In the genomic region with DNA sequence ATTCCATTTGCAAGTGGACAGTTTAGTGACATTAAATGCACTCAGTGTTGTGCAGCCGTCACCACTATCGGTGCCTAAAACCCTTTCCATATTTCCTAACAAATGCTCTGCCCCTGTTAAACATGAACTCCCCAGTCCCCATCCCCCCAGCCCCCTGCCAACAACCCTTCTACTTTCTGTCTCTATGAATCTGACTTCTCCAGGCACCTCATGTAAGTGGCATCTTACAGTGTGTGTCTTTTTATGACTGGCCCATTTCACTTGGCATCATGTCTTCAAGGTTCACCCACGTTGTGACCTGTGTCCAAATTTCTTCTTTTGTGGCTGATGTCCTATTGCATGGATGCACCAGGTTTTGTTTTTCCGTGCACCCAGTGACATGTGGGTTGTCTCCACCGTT, we compare ENCODE assay signal across 21 cellular contexts.
"Had no signal": no experiment of that assay in that cellular context is flagged by ENCODE, and none has a peak within 500 bp of the region (broad histone marks: within the 10 kb centered on the region; RNA-seq: fewer than 3 reads in every experiment).

No MANE protein-coding gene starts in this region.

- H3K4me2 ChIP-seq: SK-N-SH had no signal

- H3K9me3 ChIP-seq: SJCRH30, SK-N-SH had no signal

- H3K9ac ChIP-seq: SK-N-SH had no signal

- H3K27me3 ChIP-seq: brain microvascular endothelial cell, cardiac muscle cell had no signal

- DNase-seq: activated CD4-positive, alpha-beta T cell treated with anti-CD3 and anti-CD28 coated beads for 48 hours; activated CD4-positive, alpha-beta T cell treated with anti-CD3 and anti-CD28 coated beads, Interleukin-2, amount 50 U/mL, for 48 hours; activated gamma-delta T cell; activated naive CD4-positive, alpha-beta T cell treated with anti-CD3 and anti-CD28 coated beads for 36 hours; activated T-cell treated with anti-CD3 and anti-CD28 coated beads for 4 hours; activated T-cell treated with anti-CD3 and anti-CD28 coated beads, Interleukin-2, amount 50 U/mL, for 48 hours; amygdala; KBM-7; NCI-H1930; NCI-H510A treated with DMSO at 0.1 percent for 48 hours; NK-92 treated with Interleukin-12 subunit alpha and Interleukin-12 subunit beta, amount 100 ng/mL, for 24 hours; OCI-M1; RPMI8226; T-helper 1 cell had no signal

- H3K4me3 ChIP-seq: cardiac muscle cell, SJCRH30 had no signal

- ATAC-seq: activated CD4-positive, CD25-positive, alpha-beta regulatory T cell treated with anti-CD3 and anti-CD28 coated beads, Interleukin-2, amount 50 U/mL, for 24 hours; activated T-helper 17 cell treated with anti-CD3 and anti-CD28 coated beads, Interleukin-2, amount 50 U/mL, for 72 hours; Panc1 had no signal

- H3K27ac ChIP-seq: brain microvascular endothelial cell, cardiac muscle cell, SJCRH30 had no signal

- H3K36me3 ChIP-seq: brain microvascular endothelial cell, cardiac muscle cell, SJCRH30 had no signal
